ENCODE assay signal across 8 cellular contexts in genomic region chr14:63853831-63854293, GRCh38. TPM values are rescaled to one million over a fixed set of nuclear protein-coding genes. Genes with fewer than 3 reads are reported as not detected.
DNase-seq lines count a peak whose midpoint lies in the region; ATAC-seq and TF ChIP-seq lines count a peak whose summit lies in the region.

No MANE protein-coding gene starts in this region.

- no peaks in the 10 kb centered on the region for H3K9me3 Mint-ChIP-seq in activated CD8-positive, alpha-beta T cell treated with anti-CD3 and anti-CD28 coated beads for 36 hours
- no peaks in the 10 kb centered on the region for H3K9me3 Mint-ChIP-seq in mesothelial cell of epicardium
- peaks cover 0 to 2% of the 10 kb centered on the region in 2 donors for H3K9me3 Mint-ChIP-seq in stimulated activated naive B cell treated with anti-CD40 and anti-IgM and Interleukin-4, amounts not matched to agents 10 μg/mL and 1 μg/mL and 100 μg/mL, for 72 hours

- in situ Hi-C loops in G401 (cut with HindIII; ENCODE audit: low sequenced_read_pairs), result no loop called here

- TF ChIP-seq CTCF in activated CD8-positive, alpha-beta T cell treated with anti-CD3 and anti-CD28 coated beads for 36 hours (IDR thresholded peaks at IDR 0.05), result no peak
- TF ChIP-seq CTCF in mesothelial cell of epicardium (IDR thresholded peaks at IDR 0.05; ENCODE audit: unreplicated experiment), result no peak

- H3K4me3 Mint-ChIP-seq in activated CD8-positive, alpha-beta T cell treated with anti-CD3 and anti-CD28 coated beads for 36 hours, result peak overlapping the region; percentile 95
- H3K4me3 Mint-ChIP-seq in mesothelial cell of epicardium, result peak overlapping the region; percentile 96
- peak overlapping the region; percentile 89 to 93 for H3K4me3 Mint-ChIP-seq in stimulated activated naive B cell treated with anti-CD40 and anti-IgM and Interleukin-4, amounts not matched to agents 10 μg/mL and 1 μg/mL and 100 μg/mL, for 72 hours

- intact Hi-C loops in activated CD8-positive, alpha-beta T cell treated with anti-CD3 and anti-CD28 coated beads for 36 hours (cut with micrococcal nuclease), result loop anchor here (1.0 to 5.0 kb wide), 2 partner anchors 10 to 83 kb away; no protein-coding TSS in a partner anchor

- DNase-seq in G401 (ENCODE audit: low spot score) (peak; percentile 63), NCI-H345 treated with DMSO at 0.1 percent for 48 hours (lab: John Stamatoyannopoulos, UW; ENCODE audit: unreplicated experiment) (peak; percentile 74), mesothelial cell of epicardium (ENCODE audit: low spot score in 2 of 2, unreplicated experiment in 2 of 2) (peak; percentile 19 to 56)
- peak; percentile 59 for DNase-seq in activated CD8-positive, alpha-beta T cell treated with anti-CD3 and anti-CD28 coated beads for 36 hours
- DNase-seq in effector CD4-positive, alpha-beta T cell, result peak; percentile 50
- DNase-seq in stimulated activated naive B cell treated with anti-CD40 and anti-IgM and Interleukin-4, amounts not matched to agents 10 μg/mL and 1 μg/mL and 100 μg/mL, for 72 hours, result peak; percentile 15

- H3K36me3 Mint-ChIP-seq in activated CD8-positive, alpha-beta T cell treated with anti-CD3 and anti-CD28 coated beads for 36 hours (ENCODE audit: low read depth), result peaks cover 3% of the 10 kb centered on the region
- H3K36me3 Mint-ChIP-seq in mesothelial cell of epicardium, result no peaks in the 10 kb centered on the region
- peaks cover 0 to 3% of the 10 kb centered on the region in 2 donors for H3K36me3 Mint-ChIP-seq in stimulated activated naive B cell treated with anti-CD40 and anti-IgM and Interleukin-4, amounts not matched to agents 10 μg/mL and 1 μg/mL and 100 μg/mL, for 72 hours

- ATAC-seq in HG02642 (IDR thresholded peaks at IDR 0.05; ENCODE audit: poor library complexity, unreplicated experiment) (peak; percentile 35), HG02981 (IDR thresholded peaks at IDR 0.05; ENCODE audit: unreplicated experiment) (no peak)
- peak; percentile 27 for ATAC-seq in activated CD8-positive, alpha-beta T cell treated with anti-CD3 and anti-CD28 coated beads for 36 hours
- ATAC-seq in stimulated activated naive B cell treated with anti-CD40 and anti-IgM and Interleukin-4, amounts not matched to agents 10 μg/mL and 1 μg/mL and 100 μg/mL, for 72 hours (replicated peaks), result peak; percentile 32 to 33

- peaks cover 42% of the 10 kb centered on the region for H3K4me1 Mint-ChIP-seq in activated CD8-positive, alpha-beta T cell treated with anti-CD3 and anti-CD28 coated beads for 36 hours (ENCODE audit: low read depth)
- peaks cover 28% of the 10 kb centered on the region for H3K4me1 Mint-ChIP-seq in mesothelial cell of epicardium
- H3K4me1 Mint-ChIP-seq in stimulated activated naive B cell treated with anti-CD40 and anti-IgM and Interleukin-4, amounts not matched to agents 10 μg/mL and 1 μg/mL and 100 μg/mL, for 72 hours, result peaks cover 6 to 20% of the 10 kb centered on the region in 2 donors

- POLR2A ChIA-PET in activated CD8-positive, alpha-beta T cell treated with anti-CD3 and anti-CD28 coated beads for 36 hours (lab: Charles Lee), result interaction anchor here (0.7 to 1.3 kb wide), 3 partner anchors 18 to 85 kb away, joined by 3 read pairs; no protein-coding TSS in a partner anchor

- peak overlapping the region; percentile 93 for H3K27ac Mint-ChIP-seq in activated CD8-positive, alpha-beta T cell treated with anti-CD3 and anti-CD28 coated beads for 36 hours
- H3K27ac Mint-ChIP-seq in mesothelial cell of epicardium, result peak overlapping the region; percentile 93
- peak overlapping the region; percentile 78 for H3K27ac Mint-ChIP-seq in stimulated activated naive B cell treated with anti-CD40 and anti-IgM and Interleukin-4, amounts not matched to agents 10 μg/mL and 1 μg/mL and 100 μg/mL, for 72 hours

- CTCF ChIA-PET in activated CD8-positive, alpha-beta T cell treated with anti-CD3 and anti-CD28 coated beads for 36 hours (lab: Charles Lee), result interaction anchor here (1.6 to 3.2 kb wide), 4 partner anchors 10 to 378 kb away, joined by 3 to 14 read pairs (median 8); no protein-coding TSS in a partner anchor

- no peaks in the 10 kb centered on the region for H3K27me3 Mint-ChIP-seq in activated CD8-positive, alpha-beta T cell treated with anti-CD3 and anti-CD28 coated beads for 36 hours
- H3K27me3 Mint-ChIP-seq in mesothelial cell of epicardium (ENCODE audit: low read depth), result peaks cover 3% of the 10 kb centered on the region
- peaks cover 4 to 11% of the 10 kb centered on the region in 2 donors for H3K27me3 Mint-ChIP-seq in stimulated activated naive B cell treated with anti-CD40 and anti-IgM and Interleukin-4, amounts not matched to agents 10 μg/mL and 1 μg/mL and 100 μg/mL, for 72 hours

RNA-seq across cellular contexts. Expression of gene SYNE2, which starts 1.1 kb away (rescaled TPM):
- 6.2 and 13.8 TPM in 2 replicates for total RNA-seq in G401 (2014; rRNA removed; shearing (Covaris generic))
- total RNA-seq in activated CD8-positive, alpha-beta T cell treated with anti-CD3 and anti-CD28 coated beads for 36 hours, result 10 to 100 TPM; 28.1 to 29.0 TPM
- total RNA-seq in mesothelial cell of epicardium, result 84.6 to 87.1 TPM (median 85.3 TPM) in 3 replicates

Comparison
In these comparisons a context has a peak if more than half of its experiments do, and no peak if none do; other contexts are left out.
1. DNase-seq: peak in every context shown above with its lines; median percentile 74 in NCI-H345 treated with DMSO at 0.1 percent for 48 hours; 63 in G401; 59 in activated CD8-positive, alpha-beta T cell treated with anti-CD3 and anti-CD28 coated beads for 36 hours; 50 in effector CD4-positive, alpha-beta T cell; 38 in mesothelial cell of epicardium; 15 in stimulated activated naive B cell treated with anti-CD40 and anti-IgM and Interleukin-4, amounts not matched to agents 10 μg/mL and 1 μg/mL and 100 μg/mL, for 72 hours.